ENCODE assay signal across 1 cellular context in genomic region chr17:61460796-61461585, GRCh38.
TF ChIP-seq lines count a peak whose summit lies in the region.

No MANE protein-coding gene starts in this region.

TF ChIP-seq in HepG2, 621 proteins besides CTCF, POLR2A, EP300 and RAD21 (continued from another document and continues in another):
- TF ChIP-seq ZBTB46 (CRISPR knock-in tag; IDR thresholded peaks at IDR 0.05; ENCODE audit: borderline replicate concordance): no peak
- no peak for TF ChIP-seq ZBTB39 (CRISPR knock-in tag; IDR thresholded peaks at IDR 0.05)
- TF ChIP-seq ZNF34 (CRISPR knock-in tag; IDR thresholded peaks at IDR 0.05; ENCODE audit: borderline replicate concordance): no peak
- TF ChIP-seq, protein P1, sequence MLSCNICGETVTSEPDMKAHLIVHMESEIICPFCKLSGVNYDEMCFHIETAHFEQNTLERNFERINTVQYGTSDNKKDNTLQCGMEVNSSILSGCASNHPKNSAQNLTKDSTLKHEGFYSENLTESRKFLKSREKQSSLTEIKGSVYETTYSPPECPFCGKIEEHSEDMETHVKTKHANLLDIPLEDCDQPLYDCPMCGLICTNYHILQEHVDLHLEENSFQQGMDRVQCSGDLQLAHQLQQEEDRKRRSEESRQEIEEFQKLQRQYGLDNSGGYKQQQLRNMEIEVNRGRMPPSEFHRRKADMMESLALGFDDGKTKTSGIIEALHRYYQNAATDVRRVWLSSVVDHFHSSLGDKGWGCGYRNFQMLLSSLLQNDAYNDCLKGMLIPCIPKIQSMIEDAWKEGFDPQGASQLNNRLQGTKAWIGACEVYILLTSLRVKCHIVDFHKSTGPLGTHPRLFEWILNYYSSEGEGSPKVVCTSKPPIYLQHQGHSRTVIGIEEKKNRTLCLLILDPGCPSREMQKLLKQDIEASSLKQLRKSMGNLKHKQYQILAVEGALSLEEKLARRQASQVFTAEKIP (CRISPR knock-in tag; IDR thresholded peaks at IDR 0.05; ENCODE audit: borderline replicate concordance): no peak
- no peak for TF ChIP-seq ZNF10 (CRISPR knock-in tag; IDR thresholded peaks at IDR 0.05; ENCODE audit: borderline replicate concordance, low read depth)
- TF ChIP-seq ZNF407 (CRISPR knock-in tag; IDR thresholded peaks at IDR 0.05; ENCODE audit: not compliant biosample characterization): no peak
- no peak for TF ChIP-seq ATF7 (IDR thresholded peaks at IDR 0.05)
- TF ChIP-seq ATF7 (CRISPR knock-in tag; IDR thresholded peaks at IDR 0.05): no peak
- no peak for TF ChIP-seq HNRNPK (IDR thresholded peaks at IDR 0.05; ENCODE audit: low read depth, low read length, poor library complexity, severe bottlenecking)
- peak; percentile 94 for TF ChIP-seq RARA (CRISPR knock-in tag; IDR thresholded peaks at IDR 0.05)
- 0 out of 2 replicates have a peak, but pooled peaks have one; percentile 14 for TF ChIP-seq KAT7 (CRISPR knock-in tag; IDR thresholded peaks at IDR 0.05; ENCODE audit: borderline replicate concordance)
- TF ChIP-seq, protein P2, sequence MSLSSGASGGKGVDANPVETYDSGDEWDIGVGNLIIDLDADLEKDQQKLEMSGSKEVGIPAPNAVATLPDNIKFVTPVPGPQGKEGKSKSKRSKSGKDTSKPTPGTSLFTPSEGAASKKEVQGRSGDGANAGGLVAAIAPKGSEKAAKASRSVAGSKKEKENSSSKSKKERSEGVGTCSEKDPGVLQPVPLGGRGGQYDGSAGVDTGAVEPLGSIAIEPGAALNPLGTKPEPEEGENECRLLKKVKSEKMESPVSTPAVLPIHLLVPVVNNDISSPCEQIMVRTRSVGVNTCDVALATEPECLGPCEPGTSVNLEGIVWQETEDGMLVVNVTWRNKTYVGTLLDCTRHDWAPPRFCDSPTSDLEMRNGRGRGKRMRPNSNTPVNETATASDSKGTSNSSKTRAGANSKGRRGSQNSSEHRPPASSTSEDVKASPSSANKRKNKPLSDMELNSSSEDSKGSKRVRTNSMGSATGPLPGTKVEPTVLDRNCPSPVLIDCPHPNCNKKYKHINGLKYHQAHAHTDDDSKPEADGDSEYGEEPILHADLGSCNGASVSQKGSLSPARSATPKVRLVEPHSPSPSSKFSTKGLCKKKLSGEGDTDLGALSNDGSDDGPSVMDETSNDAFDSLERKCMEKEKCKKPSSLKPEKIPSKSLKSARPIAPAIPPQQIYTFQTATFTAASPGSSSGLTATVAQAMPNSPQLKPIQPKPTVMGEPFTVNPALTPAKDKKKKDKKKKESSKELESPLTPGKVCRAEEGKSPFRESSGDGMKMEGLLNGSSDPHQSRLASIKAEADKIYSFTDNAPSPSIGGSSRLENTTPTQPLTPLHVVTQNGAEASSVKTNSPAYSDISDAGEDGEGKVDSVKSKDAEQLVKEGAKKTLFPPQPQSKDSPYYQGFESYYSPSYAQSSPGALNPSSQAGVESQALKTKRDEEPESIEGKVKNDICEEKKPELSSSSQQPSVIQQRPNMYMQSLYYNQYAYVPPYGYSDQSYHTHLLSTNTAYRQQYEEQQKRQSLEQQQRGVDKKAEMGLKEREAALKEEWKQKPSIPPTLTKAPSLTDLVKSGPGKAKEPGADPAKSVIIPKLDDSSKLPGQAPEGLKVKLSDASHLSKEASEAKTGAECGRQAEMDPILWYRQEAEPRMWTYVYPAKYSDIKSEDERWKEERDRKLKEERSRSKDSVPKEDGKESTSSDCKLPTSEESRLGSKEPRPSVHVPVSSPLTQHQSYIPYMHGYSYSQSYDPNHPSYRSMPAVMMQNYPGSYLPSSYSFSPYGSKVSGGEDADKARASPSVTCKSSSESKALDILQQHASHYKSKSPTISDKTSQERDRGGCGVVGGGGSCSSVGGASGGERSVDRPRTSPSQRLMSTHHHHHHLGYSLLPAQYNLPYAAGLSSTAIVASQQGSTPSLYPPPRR (CRISPR knock-in tag; IDR thresholded peaks at IDR 0.05; ENCODE audit: borderline replicate concordance): peak; percentile 87; the same call in 1 of the 2 replicates
- no peak for TF ChIP-seq ATRX (CRISPR knock-in tag; IDR thresholded peaks at IDR 0.05; ENCODE audit: borderline replicate concordance)
- no peak for TF ChIP-seq NR3C1 (CRISPR knock-in tag; IDR thresholded peaks at IDR 0.05)
- no peak for TF ChIP-seq SETDB1 (CRISPR knock-in tag; IDR thresholded peaks at IDR 0.05; ENCODE audit: borderline replicate concordance)
- TF ChIP-seq, protein P3, sequence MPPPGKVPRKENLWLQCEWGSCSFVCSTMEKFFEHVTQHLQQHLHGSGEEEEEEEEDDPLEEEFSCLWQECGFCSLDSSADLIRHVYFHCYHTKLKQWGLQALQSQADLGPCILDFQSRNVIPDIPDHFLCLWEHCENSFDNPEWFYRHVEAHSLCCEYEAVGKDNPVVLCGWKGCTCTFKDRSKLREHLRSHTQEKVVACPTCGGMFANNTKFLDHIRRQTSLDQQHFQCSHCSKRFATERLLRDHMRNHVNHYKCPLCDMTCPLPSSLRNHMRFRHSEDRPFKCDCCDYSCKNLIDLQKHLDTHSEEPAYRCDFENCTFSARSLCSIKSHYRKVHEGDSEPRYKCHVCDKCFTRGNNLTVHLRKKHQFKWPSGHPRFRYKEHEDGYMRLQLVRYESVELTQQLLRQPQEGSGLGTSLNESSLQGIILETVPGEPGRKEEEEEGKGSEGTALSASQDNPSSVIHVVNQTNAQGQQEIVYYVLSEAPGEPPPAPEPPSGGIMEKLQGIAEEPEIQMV (CRISPR knock-in tag; IDR thresholded peaks at IDR 0.05; ENCODE audit: low read depth): no peak
- TF ChIP-seq ATF7-NPFF (CRISPR knock-in tag; IDR thresholded peaks at IDR 0.05; ENCODE audit: low read depth): no peak
- no peak for TF ChIP-seq XBP1 (CRISPR knock-in tag; IDR thresholded peaks at IDR 0.05)
- no peak for TF ChIP-seq ZNF3 (CRISPR knock-in tag; IDR thresholded peaks at IDR 0.05)
- TF ChIP-seq ZNF335 (CRISPR knock-in tag; IDR thresholded peaks at IDR 0.05): no peak
- TF ChIP-seq ZNF790 (CRISPR knock-in tag; IDR thresholded peaks at IDR 0.05; ENCODE audit: borderline replicate concordance): no peak
- 0 out of 2 replicates have a peak, but pooled peaks have one; percentile 61 for TF ChIP-seq IRF2 (CRISPR knock-in tag; IDR thresholded peaks at IDR 0.05)
- TF ChIP-seq TBX3 (IDR thresholded peaks at IDR 0.05; ENCODE audit: borderline replicate concordance): no peak
- no peak for TF ChIP-seq ZIK1 (CRISPR knock-in tag; IDR thresholded peaks at IDR 0.05; ENCODE audit: borderline replicate concordance, low read depth)
- no peak for TF ChIP-seq ZFYVE20 (CRISPR knock-in tag; IDR thresholded peaks at IDR 0.05; ENCODE audit: borderline replicate concordance, low read depth)
- no peak for TF ChIP-seq TCF12 (IDR thresholded peaks at IDR 0.05)
- TF ChIP-seq TCF12 (CRISPR knock-in tag; IDR thresholded peaks at IDR 0.05): no peak
- TF ChIP-seq TAF1 (CRISPR knock-in tag; IDR thresholded peaks at IDR 0.05): no peak
- TF ChIP-seq HOXA7 (CRISPR knock-in tag; IDR thresholded peaks at IDR 0.05): no peak
- no peak for TF ChIP-seq SMC3 (IDR thresholded peaks at IDR 0.05; ENCODE audit: low read length)
- no peak for TF ChIP-seq KDM5B (CRISPR knock-in tag; IDR thresholded peaks at IDR 0.05; ENCODE audit: borderline replicate concordance)
- TF ChIP-seq, protein P4, sequence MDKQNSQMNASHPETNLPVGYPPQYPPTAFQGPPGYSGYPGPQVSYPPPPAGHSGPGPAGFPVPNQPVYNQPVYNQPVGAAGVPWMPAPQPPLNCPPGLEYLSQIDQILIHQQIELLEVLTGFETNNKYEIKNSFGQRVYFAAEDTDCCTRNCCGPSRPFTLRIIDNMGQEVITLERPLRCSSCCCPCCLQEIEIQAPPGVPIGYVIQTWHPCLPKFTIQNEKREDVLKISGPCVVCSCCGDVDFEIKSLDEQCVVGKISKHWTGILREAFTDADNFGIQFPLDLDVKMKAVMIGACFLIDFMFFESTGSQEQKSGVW (CRISPR knock-in tag; IDR thresholded peaks at IDR 0.05; ENCODE audit: borderline replicate concordance): no peak
- TF ChIP-seq ZNF879 (CRISPR knock-in tag; IDR thresholded peaks at IDR 0.05): no peak
- TF ChIP-seq AGO2 (optimal IDR thresholded peaks at IDR 0.05; ENCODE audit: low read depth, low read length): no peak
- TF ChIP-seq POLR2AphosphoS2 (IDR thresholded peaks at IDR 0.05; ENCODE audit: low read depth, low read length): no peak
- peak; percentile 66; the same call in 1 of the 2 replicates for TF ChIP-seq ZNF761 (CRISPR knock-in tag; conservative IDR thresholded peaks at IDR 0.05)
- TF ChIP-seq ZNF333 (CRISPR knock-in tag; IDR thresholded peaks at IDR 0.05; ENCODE audit: borderline replicate concordance): no peak
- TF ChIP-seq POLR2G (IDR thresholded peaks at IDR 0.05; ENCODE audit: low read depth, low read length): peak; percentile 9; the same call in 1 of the 2 replicates
- no peak for TF ChIP-seq NFE2L2 (IDR thresholded peaks at IDR 0.05; ENCODE audit: low read length)
- no peak for TF ChIP-seq HOXA9 (CRISPR knock-in tag; IDR thresholded peaks at IDR 0.05; ENCODE audit: borderline replicate concordance)
